ENCODE assay signal across 9 cellular contexts in genomic region chr1:180231506-180232420, GRCh38. TPM values are rescaled to one million over a fixed set of nuclear protein-coding genes. Genes with fewer than 3 reads are reported as not detected.
A peak's percentile ranks its signal among the peaks of the same experiment; 100 is the strongest.
DNase-seq lines count a peak whose midpoint lies in the region; ATAC-seq lines count a peak whose summit lies in the region.
"Had no signal": no experiment of that assay in that cellular context is flagged by ENCODE, and none has a peak within 500 bp of the region (broad histone marks: within the 10 kb centered on the region; RNA-seq: fewer than 3 reads in every experiment).

No MANE protein-coding gene starts in this region.

- H3K4me1 ChIP-seq in iPS-18a (ENCODE audit: control insufficient read depth, low read depth, low read length) = peaks cover 30% of the 10 kb centered on the region

- no peaks in the 10 kb centered on the region for H3K9me3 ChIP-seq in iPS-18a (ENCODE audit: control insufficient read depth, low read depth, low read length)

- peaks cover 93% of the 10 kb centered on the region for H3K27me3 ChIP-seq in iPS-18a (ENCODE audit: control insufficient read depth, insufficient read depth, low read length)

- ATAC-seq in activated T-cell treated with anti-CD3 and anti-CD28 coated beads, Interleukin-2, amount 50 U/mL, for 4 hours = peak; percentile 16 to 19
- ATAC-seq in stimulated activated naive B cell treated with anti-CD40 and anti-IgM and Interleukin-4, amounts not matched to agents 10 μg/mL and 1 μg/mL and 100 μg/mL, for 72 hours (replicated peaks) = peak; percentile 24 to 36
- ATAC-seq in HG03565 (IDR thresholded peaks at IDR 0.05; ENCODE audit: unreplicated experiment) = no peak

- peak overlapping the region; percentile 80 for H3K4me3 ChIP-seq in iPS-18a (ENCODE audit: low read length)

- DNase-seq in activated T-cell treated with anti-CD3 and anti-CD28 coated beads, Interleukin-2, amount 50 U/mL, for 4 hours = no peak
- DNase-seq in activated T-cell treated with anti-CD3 and anti-CD28 coated beads for 4 hours (no peak), NCI-H146 (lab: John Stamatoyannopoulos, UW) (peak; percentile 33)
- DNase-seq in activated T-cell treated with anti-CD3 and anti-CD28 coated beads, Interleukin-2, amount 50 U/mL, for 48 hours = peak; percentile 52 to 58
- peak; percentile 11 for DNase-seq in stimulated activated naive B cell treated with anti-CD40 and anti-IgM and Interleukin-4, amounts not matched to agents 10 μg/mL and 1 μg/mL and 100 μg/mL, for 72 hours
- DNase-seq in activated CD4-positive, CD25-positive, alpha-beta regulatory T cell treated with anti-CD3 and anti-CD28 coated beads, Interleukin-2, amount 50 U/mL, for 72 hours = no peak

- H3K9ac ChIP-seq in iPS-18a (ENCODE audit: low read length) = peak overlapping the region; percentile 25

- H3K9me3 Mint-ChIP-seq in activated T-cell treated with anti-CD3 and anti-CD28 coated beads, Interleukin-2, amount 50 U/mL, for 4 hours = no peaks in the 10 kb centered on the region
- H3K9me3 Mint-ChIP-seq in stimulated activated naive B cell treated with anti-CD40 and anti-IgM and Interleukin-4, amounts not matched to agents 10 μg/mL and 1 μg/mL and 100 μg/mL, for 72 hours = no peaks in the 10 kb centered on the region

- H3K4me3 Mint-ChIP-seq in activated T-cell treated with anti-CD3 and anti-CD28 coated beads, Interleukin-2, amount 50 U/mL, for 4 hours = peak overlapping the region; percentile 66
- H3K4me3 Mint-ChIP-seq in stimulated activated naive B cell treated with anti-CD40 and anti-IgM and Interleukin-4, amounts not matched to agents 10 μg/mL and 1 μg/mL and 100 μg/mL, for 72 hours = peak overlapping the region; percentile 76 to 84

- no peak overlapping the region for H3K27ac Mint-ChIP-seq in stimulated activated naive B cell treated with anti-CD40 and anti-IgM and Interleukin-4, amounts not matched to agents 10 μg/mL and 1 μg/mL and 100 μg/mL, for 72 hours

- H3K36me3 ChIP-seq in iPS-18a (ENCODE audit: control insufficient read depth, low read depth, low read length) = no peaks in the 10 kb centered on the region

- no peak overlapping the region for H3K27ac ChIP-seq in iPS-18a (ENCODE audit: low read length)

- H3K27me3 Mint-ChIP-seq in activated T-cell treated with anti-CD3 and anti-CD28 coated beads, Interleukin-2, amount 50 U/mL, for 4 hours (ENCODE audit: low read depth) = peaks cover 76% of the 10 kb centered on the region
- H3K27me3 Mint-ChIP-seq in stimulated activated naive B cell treated with anti-CD40 and anti-IgM and Interleukin-4, amounts not matched to agents 10 μg/mL and 1 μg/mL and 100 μg/mL, for 72 hours = peaks cover 64 to 84% of the 10 kb centered on the region in 2 donors

- H3K36me3 Mint-ChIP-seq in activated T-cell treated with anti-CD3 and anti-CD28 coated beads, Interleukin-2, amount 50 U/mL, for 4 hours (ENCODE audit: insufficient read depth) = no peaks in the 10 kb centered on the region
- no peaks in the 10 kb centered on the region for H3K36me3 Mint-ChIP-seq in stimulated activated naive B cell treated with anti-CD40 and anti-IgM and Interleukin-4, amounts not matched to agents 10 μg/mL and 1 μg/mL and 100 μg/mL, for 72 hours

- peaks cover 36% of the 10 kb centered on the region for H3K4me1 Mint-ChIP-seq in activated T-cell treated with anti-CD3 and anti-CD28 coated beads, Interleukin-2, amount 50 U/mL, for 4 hours (ENCODE audit: low read depth)
- H3K4me1 Mint-ChIP-seq in stimulated activated naive B cell treated with anti-CD40 and anti-IgM and Interleukin-4, amounts not matched to agents 10 μg/mL and 1 μg/mL and 100 μg/mL, for 72 hours = peaks cover 31 to 76% of the 10 kb centered on the region in 2 donors

RNA-seq across cellular contexts. Expression of gene LHX4, which starts 1.7 kb away (rescaled TPM):
- total RNA-seq in activated T-cell treated with anti-CD3 and anti-CD28 coated beads, Interleukin-2, amount 50 U/mL, for 4 hours = under 1 TPM in 1 of 3 donors, not detected in 2; 0.03 TPM
- total RNA-seq: glomerular endothelial cell had no signal

Comparison
In these comparisons a context has a peak if more than half of its experiments do, and no peak if none do; other contexts are left out.
1. DNase-seq: peak in NCI-H146 (single experiment), activated T-cell treated with anti-CD3 and anti-CD28 coated beads, Interleukin-2, amount 50 U/mL, for 48 hours (2 of 2) and stimulated activated naive B cell treated with anti-CD40 and anti-IgM and Interleukin-4, amounts not matched to agents 10 μg/mL and 1 μg/mL and 100 μg/mL, for 72 hours (single experiment); none in activated T-cell treated with anti-CD3 and anti-CD28 coated beads, Interleukin-2, amount 50 U/mL, for 4 hours (single experiment), activated T-cell treated with anti-CD3 and anti-CD28 coated beads for 4 hours (single experiment) and activated CD4-positive, CD25-positive, alpha-beta regulatory T cell treated with anti-CD3 and anti-CD28 coated beads, Interleukin-2, amount 50 U/mL, for 72 hours (single experiment).